ENCODE assay signal across 18 cellular contexts in the genomic region with DNA sequence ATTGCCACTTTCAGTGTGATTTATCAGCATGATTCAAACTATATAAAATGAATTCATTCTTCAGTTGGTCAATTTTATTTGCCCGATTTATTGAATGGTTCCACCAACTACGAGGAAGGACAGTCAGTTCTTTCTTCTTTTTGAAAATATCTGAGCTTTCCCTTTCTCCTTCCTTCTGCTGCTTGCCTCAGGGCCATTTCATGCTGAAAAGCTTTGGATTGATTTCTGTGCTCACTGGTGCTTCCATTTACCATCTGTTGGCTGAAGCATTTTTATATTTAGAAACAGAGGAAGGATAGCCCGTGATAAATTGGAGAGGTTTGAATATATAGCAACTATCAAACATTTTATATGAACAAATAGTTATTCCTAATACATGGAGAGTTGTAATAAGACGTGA.
"Had no signal": no experiment of that assay in that cellular context is flagged by ENCODE, and none has a peak within 500 bp of the region (broad histone marks: within the 10 kb centered on the region; RNA-seq: fewer than 3 reads in every experiment).

No MANE protein-coding gene starts in this region.

- H3K27ac Mint-ChIP-seq: activated B cell treated with CpG ODN at 0.5 μM for 24 hours; activated CD8-positive, alpha-beta T cell treated with anti-CD3 and anti-CD28 coated beads for 36 hours; activated T-helper 2 cell treated with anti-CD3 and anti-CD28 coated beads, Interferon-gamma antibody, Interleukin-2, Interleukin-4, amounts not matched to agents 10 μg/mL and 5 μg/mL and 100 μg/mL, durations not matched to agents 14 hours and 24 hours and 36 hours; naive thymus-derived CD8-positive, alpha-beta T cell; stimulated activated effector memory CD8-positive, alpha-beta T cell treated with anti-CD3 and anti-CD28 coated beads, Interleukin-12 subunit alpha, Interleukin-12 subunit beta, amount 100 ng/mL, for 72 hours; T-cell; type B pancreatic cell had no signal

- H3K27ac ChIP-seq: body of pancreas, esophagus muscularis mucosa, pancreas, stomach had no signal

- H3K4me1 Mint-ChIP-seq: activated B cell treated with CpG ODN at 0.5 μM for 24 hours; naive thymus-derived CD8-positive, alpha-beta T cell; stimulated activated effector memory CD8-positive, alpha-beta T cell treated with anti-CD3 and anti-CD28 coated beads, Interleukin-12 subunit alpha, Interleukin-12 subunit beta, amount 100 ng/mL, for 72 hours; T-cell had no signal

- H3K9me3 ChIP-seq: body of pancreas, esophagus muscularis mucosa, pancreas, stomach had no signal

- H3K36me3 ChIP-seq: esophagus muscularis mucosa, pancreas, stomach had no signal

- H3K4me3 ChIP-seq: body of pancreas, esophagus muscularis mucosa, pancreas, stomach had no signal

- ATAC-seq: activated CD8-positive, alpha-beta T cell treated with anti-CD3 and anti-CD28 coated beads for 36 hours; body of pancreas; naive thymus-derived CD8-positive, alpha-beta T cell; sciatic nerve; stimulated activated effector memory CD8-positive, alpha-beta T cell treated with anti-CD3 and anti-CD28 coated beads, Interleukin-12 subunit alpha, Interleukin-12 subunit beta, amount 100 ng/mL, for 72 hours; T-cell had no signal

- H3K36me3 Mint-ChIP-seq: naive thymus-derived CD8-positive, alpha-beta T cell; stimulated activated effector memory CD8-positive, alpha-beta T cell treated with anti-CD3 and anti-CD28 coated beads, Interleukin-12 subunit alpha, Interleukin-12 subunit beta, amount 100 ng/mL, for 72 hours; T-cell; type B pancreatic cell had no signal

- H3K9me3 Mint-ChIP-seq: activated B cell treated with CpG ODN at 0.5 μM for 24 hours; activated CD8-positive, alpha-beta T cell treated with anti-CD3 and anti-CD28 coated beads for 36 hours; activated T-helper 2 cell treated with anti-CD3 and anti-CD28 coated beads, Interferon-gamma antibody, Interleukin-2, Interleukin-4, amounts not matched to agents 10 μg/mL and 5 μg/mL and 100 μg/mL, durations not matched to agents 14 hours and 24 hours and 36 hours had no signal

- H3K27me3 ChIP-seq: body of pancreas, esophagus muscularis mucosa, pancreas, stomach had no signal

- DNase-seq: activated B cell treated with CpG ODN at 0.5 μM for 24 hours; activated CD4-positive, alpha-beta T cell treated with anti-CD3 and anti-CD28 coated beads for 4 hours; activated CD8-positive, alpha-beta T cell treated with anti-CD3 and anti-CD28 coated beads for 36 hours; activated naive CD4-positive, alpha-beta T cell treated with Interleukin-2 at 50 U/mL for 16 hours; activated T-cell treated with anti-CD3 and anti-CD28 coated beads, Interleukin-2, amount 50 U/mL, for 1 hour; body of pancreas; cortex of kidney; mesenchymal stem cell; naive thymus-derived CD8-positive, alpha-beta T cell; pancreas; stimulated activated CD4-positive, alpha-beta T cell treated with anti-CD3 and anti-CD28 coated beads, Interleukin-4, amount 100 ng/mL, for 24 hours; stomach; T-cell had no signal

- H3K27me3 Mint-ChIP-seq: activated B cell treated with CpG ODN at 0.5 μM for 24 hours; activated CD8-positive, alpha-beta T cell treated with anti-CD3 and anti-CD28 coated beads for 36 hours; naive thymus-derived CD8-positive, alpha-beta T cell; T-cell; type B pancreatic cell had no signal

- H3K4me1 ChIP-seq: body of pancreas, pancreas, stomach had no signal

- H3K4me3 Mint-ChIP-seq: activated B cell treated with CpG ODN at 0.5 μM for 24 hours; activated CD8-positive, alpha-beta T cell treated with anti-CD3 and anti-CD28 coated beads for 36 hours; naive thymus-derived CD8-positive, alpha-beta T cell; stimulated activated effector memory CD8-positive, alpha-beta T cell treated with anti-CD3 and anti-CD28 coated beads, Interleukin-12 subunit alpha, Interleukin-12 subunit beta, amount 100 ng/mL, for 72 hours; T-cell; type B pancreatic cell had no signal
